9 cellular contexts compared by ENCODE assay signal in the genomic region with DNA sequence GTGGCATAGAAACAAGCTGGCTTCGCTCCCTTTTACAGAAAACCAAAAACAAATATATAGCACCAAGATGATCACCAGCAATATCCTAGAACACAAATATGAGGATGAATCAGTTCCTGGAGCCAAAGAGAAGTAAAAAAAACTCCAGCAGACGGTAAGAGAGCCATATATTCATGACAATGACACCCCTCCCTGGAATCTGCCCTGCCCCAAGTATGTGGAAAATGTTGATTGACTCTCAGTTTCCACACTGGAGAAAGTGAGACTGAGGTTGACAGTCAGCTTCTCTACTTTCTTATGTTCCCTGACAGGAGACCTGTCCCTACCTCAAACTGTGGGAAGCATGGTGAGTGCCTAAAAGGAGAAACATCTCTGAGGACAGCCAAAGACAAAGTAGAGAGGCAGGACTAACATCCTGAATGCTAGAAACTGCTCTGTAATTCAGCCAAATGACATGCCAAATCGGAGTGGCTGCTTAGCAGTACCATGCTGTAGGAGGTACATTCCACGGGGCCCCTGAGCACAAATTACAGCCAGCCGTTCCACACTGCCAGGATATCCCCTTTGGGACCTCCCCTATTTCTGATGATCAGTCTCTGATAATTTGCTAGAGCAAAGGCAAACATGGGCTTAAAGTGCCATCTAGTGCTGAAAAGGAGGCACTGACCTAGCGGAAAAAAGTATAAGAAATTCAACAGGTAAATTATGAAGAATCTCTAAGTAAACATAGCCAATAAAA.
DNase-seq lines count a peak whose midpoint lies in the region; ATAC-seq, FAIRE-seq and TF ChIP-seq lines count a peak whose summit lies in the region.
"Had no signal": no experiment of that assay in that cellular context is flagged by ENCODE, and none has a peak within 500 bp of the region (broad histone marks: within the 10 kb centered on the region; RNA-seq: fewer than 3 reads in every experiment).

No MANE protein-coding gene starts in this region.

- H3K27ac Mint-ChIP-seq in natural killer cell = no peak overlapping the region

- 82% methylated on average over 6 of the region's 6 CpGs for WGBS in liver

- H3K4me3 Mint-ChIP-seq in natural killer cell = no peak overlapping the region

- intact Hi-C loops in natural killer cell (cut with micrococcal nuclease) = no loop called here

- H3K9me3 ChIP-seq in DND-41 (ENCODE audit: insufficient read depth, low read length, severe bottlenecking) (peaks cover 3% of the 10 kb centered on the region), liver (ENCODE audit: control insufficient read depth in 4 of 4, low read length in 3 of 4) (peaks cover 0 to 12% (median 2%) of the 10 kb centered on the region in 4 donors)

- FAIRE-seq in HTR-8/SVneo (lab: Jason Lieb, UNC) = no peak
- FAIRE-seq: endometrium had no signal

- peaks cover 19 to 21% of the 10 kb centered on the region in 2 donors for H3K9me3 Mint-ChIP-seq in natural killer cell

- peak; percentile 58 for TF ChIP-seq CTCF in DND-41 (IDR thresholded peaks at IDR 0.05; ENCODE audit: borderline replicate concordance, extremely low read depth, low read length, poor library complexity, severe bottlenecking)
- 0 out of 2 replicates have a peak, but pooled peaks have one; percentile 9 for TF ChIP-seq CTCF in VCaP (conservative IDR thresholded peaks at IDR 0.05)
- no peak for TF ChIP-seq CTCF in liver (IDR thresholded peaks at IDR 0.05; ENCODE audit: low read depth, low read length, missing input control)
- no peak for TF ChIP-seq CTCF in natural killer cell (IDR thresholded peaks at IDR 0.05)

- DNase-seq in DND-41 = no peak
- peak; percentile 13 for DNase-seq in HTR-8/SVneo (ENCODE audit: insufficient read length, low spot score)
- DNase-seq in NCI-H187 (lab: John Stamatoyannopoulos, UW) = no peak
- DNase-seq in natural killer cell = no peak

- H3K27me3 ChIP-seq in DND-41 (ENCODE audit: insufficient read depth, low read length, poor library complexity) (no peaks in the 10 kb centered on the region), liver (ENCODE audit: control insufficient read depth in 4 of 4, insufficient read depth in 4 of 4, low read length in 3 of 4) (peaks cover 0 to 2% (median 0%) of the 10 kb centered on the region in 4 donors)

- no peak overlapping the region for H3K9ac ChIP-seq in DND-41 (ENCODE audit: low read depth, low read length)
- H3K9ac ChIP-seq in liver (ENCODE audit: low read depth in 1 of 2, low read length in 2 of 2) = no peak overlapping the region

- no peaks in the 10 kb centered on the region for H3K36me3 ChIP-seq in DND-41 (ENCODE audit: insufficient read depth, low read length)
- H3K36me3 ChIP-seq in liver (ENCODE audit: control insufficient read depth in 4 of 4, insufficient read depth in 3 of 4, low read depth in 1 of 4, low read length in 3 of 4) = no peaks in the 10 kb centered on the region

- TF ChIP-seq RAD21 in liver (IDR thresholded peaks at IDR 0.05) = peak; percentile 10 to 20

- ATAC-seq in DND-41 (ENCODE audit: insufficient read depth, low read depth) = no peak
- no peak for ATAC-seq in natural killer cell
- no peak for ATAC-seq in HG02852 (IDR thresholded peaks at IDR 0.05; ENCODE audit: unreplicated experiment)
- no peak for ATAC-seq in HG03139 (IDR thresholded peaks at IDR 0.05; ENCODE audit: unreplicated experiment)

- no peak overlapping the region for H3K4me3 ChIP-seq in DND-41 (ENCODE audit: low read depth in 1 of 2, low read length in 2 of 2)
- no peak overlapping the region for H3K4me3 ChIP-seq in liver (ENCODE audit: low read depth in 1 of 3, low read length in 3 of 3)

- H3K79me2 ChIP-seq in DND-41 (ENCODE audit: insufficient read depth, low read length) = no peaks in the 10 kb centered on the region

- no peaks in the 10 kb centered on the region for H3K27me3 Mint-ChIP-seq in natural killer cell (ENCODE audit: low read depth in 2 of 2)

- H3K4me2 ChIP-seq in DND-41 (ENCODE audit: insufficient read depth, low read length) = no peak overlapping the region

- H2AFZ ChIP-seq in DND-41 (ENCODE audit: low read depth, low read length) = no peak overlapping the region

- no peak overlapping the region for H3K27ac ChIP-seq in DND-41 (ENCODE audit: low read length)
- H3K27ac ChIP-seq in VCaP = no peak overlapping the region
- no peak overlapping the region for H3K27ac ChIP-seq in liver (ENCODE audit: low read depth in 1 of 2, low read length in 2 of 2)

- H3K36me3 Mint-ChIP-seq in natural killer cell = peaks cover 6% of the 10 kb centered on the region

- H3K4me1 ChIP-seq in DND-41 (ENCODE audit: insufficient read depth, low read length) = no peaks in the 10 kb centered on the region
- H3K4me1 ChIP-seq in liver (ENCODE audit: control insufficient read depth in 4 of 4, insufficient read depth in 4 of 4, low read length in 3 of 4) = no peaks in the 10 kb centered on the region

- H3K4me1 Mint-ChIP-seq in natural killer cell = no peaks in the 10 kb centered on the region

- no peaks in the 10 kb centered on the region for H4K20me1 ChIP-seq in DND-41 (ENCODE audit: insufficient read depth, low read length)

TF ChIP-seq in liver, 16 proteins besides CTCF, POLR2A, EP300 and RAD21:
- TF ChIP-seq FOXA2 (IDR thresholded peaks at IDR 0.05) (no peak), RXRA (IDR thresholded peaks at IDR 0.05) (no peak), ATF3 (IDR thresholded peaks at IDR 0.05) (no peak), SP1 (IDR thresholded peaks at IDR 0.05) (no peak), HNF4A (conservative IDR thresholded peaks at IDR 0.05) (no peak), EGR1 (IDR thresholded peaks at IDR 0.05; ENCODE audit: low read depth in 2 of 2) (no peak), ZBTB33 (IDR thresholded peaks at IDR 0.05) (no peak), FOXA1 (IDR thresholded peaks at IDR 0.05) (no peak), GABPA (IDR thresholded peaks at IDR 0.05 in 1 of 2, conservative IDR thresholded peaks at IDR 0.05 in 1 of 2) (no peak), TAF1 (conservative IDR thresholded peaks at IDR 0.05) (no peak), YY1 (IDR thresholded peaks at IDR 0.05) (no peak), REST (IDR thresholded peaks at IDR 0.05) (no peak), HNF4G (IDR thresholded peaks at IDR 0.05) (no peak), JUND (IDR thresholded peaks at IDR 0.05) (no peak), NR2F2 (IDR thresholded peaks at IDR 0.05) (no peak)
- TF ChIP-seq, protein P1, sequence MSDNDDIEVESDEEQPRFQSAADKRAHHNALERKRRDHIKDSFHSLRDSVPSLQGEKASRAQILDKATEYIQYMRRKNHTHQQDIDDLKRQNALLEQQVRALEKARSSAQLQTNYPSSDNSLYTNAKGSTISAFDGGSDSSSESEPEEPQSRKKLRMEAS (IDR thresholded peaks at IDR 0.05) = no peak

Comparison
In these comparisons a context has a peak if more than half of its experiments do, and no peak if none do; other contexts are left out.
1. CTCF ChIP-seq: peak in DND-41 (single experiment) and VCaP (single experiment); none in liver (single experiment) and natural killer cell (single experiment).